ENCODE assay signal across 1 cellular context in genomic region chr6:112163295-112164257, GRCh38.
TF ChIP-seq lines count a peak whose summit lies in the region.

No MANE protein-coding gene starts in this region.

TF ChIP-seq in SK-N-SH, 30 proteins besides CTCF, POLR2A, EP300 and RAD21 (continued from another document):
- no peak for TF ChIP-seq ZBTB33 (IDR thresholded peaks at IDR 0.05; ENCODE audit: borderline replicate concordance, low read depth)
- TF ChIP-seq MEF2A (IDR thresholded peaks at IDR 0.05; ENCODE audit: borderline replicate concordance, low read depth) = no peak
